ENCODE assay signal across 13 cellular contexts in genomic region chr18:21099442-21099841, GRCh38. TPM values are rescaled to one million over a fixed set of nuclear protein-coding genes. Genes with fewer than 3 reads are reported as not detected.
DNase-seq lines count a peak whose midpoint lies in the region; ATAC-seq and TF ChIP-seq lines count a peak whose summit lies in the region.
"Had no signal": no experiment of that assay in that cellular context is flagged by ENCODE, and none has a peak within 500 bp of the region (broad histone marks: within the 10 kb centered on the region; RNA-seq: fewer than 3 reads in every experiment).

No MANE protein-coding gene starts in this region.

- H3K4me1 Mint-ChIP-seq in endothelial cell (ENCODE audit: unreplicated experiment), result peaks cover 30% of the 10 kb centered on the region
- peaks cover 25% of the 10 kb centered on the region for H3K4me1 Mint-ChIP-seq in activated CD4-positive, alpha-beta memory T cell treated with anti-CD3 and anti-CD28 coated beads, Interleukin-2, amount 10 ng/mL, durations not matched to agents 7 days and 5 days

- POLR2A ChIA-PET in activated CD4-positive, alpha-beta memory T cell treated with anti-CD3 and anti-CD28 coated beads, Interleukin-2, amount 10 ng/mL, durations not matched to agents 7 days and 5 days (lab: Charles Lee), result no interaction called here

- H3K27me3 Mint-ChIP-seq in endothelial cell (ENCODE audit: unreplicated experiment), result peaks cover 3% of the 10 kb centered on the region
- H3K27me3 Mint-ChIP-seq in activated CD4-positive, alpha-beta memory T cell treated with anti-CD3 and anti-CD28 coated beads, Interleukin-2, amount 10 ng/mL, durations not matched to agents 7 days and 5 days, result no peaks in the 10 kb centered on the region
- H3K27me3 Mint-ChIP-seq: CD4-positive, alpha-beta memory T cell had no signal

- peak overlapping the region; percentile 0; the same call in 1 of the 2 replicates for H3K9ac ChIP-seq in SU-DHL-6 (ENCODE audit: low read length)

- CTCF ChIA-PET in activated CD4-positive, alpha-beta memory T cell treated with anti-CD3 and anti-CD28 coated beads, Interleukin-2, amount 10 ng/mL, durations not matched to agents 7 days and 5 days (lab: Charles Lee), result no interaction called here

- H3K9me3 Mint-ChIP-seq in endothelial cell (ENCODE audit: unreplicated experiment), result no peaks in the 10 kb centered on the region
- H3K9me3 Mint-ChIP-seq in activated CD4-positive, alpha-beta memory T cell treated with anti-CD3 and anti-CD28 coated beads, Interleukin-2, amount 10 ng/mL, durations not matched to agents 7 days and 5 days, result peaks cover 5% of the 10 kb centered on the region

- peak; percentile 91 for ATAC-seq in GM19463 (IDR thresholded peaks at IDR 0.05; ENCODE audit: unreplicated experiment)
- peak; percentile 65 for ATAC-seq in HG02973 (IDR thresholded peaks at IDR 0.05; ENCODE audit: unreplicated experiment)
- ATAC-seq: left lobe of liver had no signal

- no peaks in the 10 kb centered on the region for H3K36me3 ChIP-seq in SU-DHL-6 (ENCODE audit: low read length)
- H3K36me3 ChIP-seq: right atrium auricular region had no signal

- DNase-seq in endothelial cell (ENCODE audit: low spot score) (no peak), GM10266 (ENCODE audit: extremely low spot score) (no peak), NCI-H2227 treated with DMSO at 0.1 percent for 48 hours (lab: John Stamatoyannopoulos, UW) (no peak)
- no peak for DNase-seq in activated CD4-positive, alpha-beta memory T cell treated with anti-CD3 and anti-CD28 coated beads, Interleukin-2, amount 10 ng/mL, durations not matched to agents 7 days and 5 days
- DNase-seq: activated CD4-positive, alpha-beta T cell treated with anti-CD3 and anti-CD28 coated beads, Interleukin-2, amount 50 U/mL, for 4 hours; CD4-positive, alpha-beta memory T cell; SHP77 had no signal

- no peak overlapping the region for H3K4me3 Mint-ChIP-seq in endothelial cell (ENCODE audit: unreplicated experiment)
- no peak overlapping the region for H3K4me3 Mint-ChIP-seq in activated CD4-positive, alpha-beta memory T cell treated with anti-CD3 and anti-CD28 coated beads, Interleukin-2, amount 10 ng/mL, durations not matched to agents 7 days and 5 days

- H4K20me1 ChIP-seq in SU-DHL-6 (ENCODE audit: low read depth, low read length), result peaks cover 55% of the 10 kb centered on the region

- H2AFZ ChIP-seq in SU-DHL-6 (ENCODE audit: low read depth, low read length, severe bottlenecking), result no peak overlapping the region

- no peaks in the 10 kb centered on the region for H3K9me2 ChIP-seq in SU-DHL-6 (replicated peaks; ENCODE audit: insufficient read depth, low read length)

- peaks cover 100% of the 10 kb centered on the region for H3K79me2 ChIP-seq in SU-DHL-6 (ENCODE audit: insufficient read depth, low read length)

- no peak overlapping the region for H3K27ac Mint-ChIP-seq in endothelial cell (ENCODE audit: unreplicated experiment)
- no peak overlapping the region for H3K27ac Mint-ChIP-seq in activated CD4-positive, alpha-beta memory T cell treated with anti-CD3 and anti-CD28 coated beads, Interleukin-2, amount 10 ng/mL, durations not matched to agents 7 days and 5 days

- H3K9me3 ChIP-seq in SU-DHL-6 (ENCODE audit: insufficient read depth, low read length), result no peaks in the 10 kb centered on the region
- H3K9me3 ChIP-seq: right atrium auricular region had no signal

- peaks cover 24% of the 10 kb centered on the region; the same call in 1 of the 2 replicates for H3F3A ChIP-seq in SU-DHL-6 (ENCODE audit: insufficient read depth)

- H3K36me3 Mint-ChIP-seq in endothelial cell (ENCODE audit: low read depth, unreplicated experiment), result no peaks in the 10 kb centered on the region
- H3K36me3 Mint-ChIP-seq in activated CD4-positive, alpha-beta memory T cell treated with anti-CD3 and anti-CD28 coated beads, Interleukin-2, amount 10 ng/mL, durations not matched to agents 7 days and 5 days (ENCODE audit: low read depth), result peaks cover 27% of the 10 kb centered on the region

- peak overlapping the region; percentile 27; the same call in 1 of the 2 replicates for H3K27ac ChIP-seq in SU-DHL-6 (ENCODE audit: low read depth, low read length)
- H3K27ac ChIP-seq: right atrium auricular region had no signal

- peak overlapping the region; percentile 62 for H3K4me2 ChIP-seq in SU-DHL-6 (ENCODE audit: low read depth, low read length, poor library complexity, severe bottlenecking)

- H3K27me3 ChIP-seq in SU-DHL-6 (ENCODE audit: low read length), result no peaks in the 10 kb centered on the region
- H3K27me3 ChIP-seq: right atrium auricular region had no signal

- TF ChIP-seq CTCF in SU-DHL-6 (IDR thresholded peaks at IDR 0.05; ENCODE audit: insufficient read depth, low read length, poor library complexity, severe bottlenecking) (no peak), endothelial cell (IDR thresholded peaks at IDR 0.05; ENCODE audit: unreplicated experiment) (no peak), GM10266 (IDR thresholded peaks at IDR 0.05; ENCODE audit: control insufficient read depth, insufficient read depth, low read depth, missing control alignments) (no peak)

- H3K4me3 ChIP-seq in GM08714 (ENCODE audit: low read length), result peak overlapping the region; percentile 30; the same call in 1 of the 2 replicates
- H3K4me3 ChIP-seq in SU-DHL-6 (ENCODE audit: insufficient read depth, low read length, poor library complexity, severe bottlenecking), result peak overlapping the region; percentile 25
- H3K4me3 ChIP-seq: right atrium auricular region had no signal

RNA-seq across cellular contexts. Expression of gene ROCK1, which starts 12.2 kb away (rescaled TPM):
- 62.2 TPM for total RNA-seq in endothelial cell (ENCODE audit: unreplicated experiment)
- 10 to 100 TPM; 67.0 to 71.5 TPM for total RNA-seq in activated CD4-positive, alpha-beta memory T cell treated with anti-CD3 and anti-CD28 coated beads, Interleukin-2, amount 10 ng/mL, durations not matched to agents 7 days and 5 days
